34 cellular contexts compared by ENCODE assay signal in genomic region chr6:170051229-170052172, GRCh38.
A peak's percentile ranks its signal among the peaks of the same experiment; 100 is the strongest.
DNase-seq lines count a peak whose midpoint lies in the region; ATAC-seq, FAIRE-seq and TF ChIP-seq lines count a peak whose summit lies in the region.
"Had no signal": no experiment of that assay in that cellular context is flagged by ENCODE, and none has a peak within 500 bp of the region (broad histone marks: within the 10 kb centered on the region; RNA-seq: fewer than 3 reads in every experiment).

No MANE protein-coding gene starts in this region.

- 93% methylated on average over 30 of the region's 30 CpGs; no CpG with 5 or more reads in 1 of the 2 experiments for WGBS in H1 (ENCODE audit: extremely low coverage in 1 of 2, insufficient coverage in 1 of 2, insufficient read length in 1 of 2, insufficient replicate concordance in 2 of 2, low coverage in 1 of 2, low lambda C conversion rate in 2 of 2, missing lambda C conversion rate in 1 of 2), 2 experiments

- TF ChIP-seq POLR2A in H1 (IDR thresholded peaks at IDR 0.05; ENCODE audit: control extremely low read depth in 1 of 2, low read depth in 2 of 2, low read length in 2 of 2) = no peak

- H3K27me3 ChIP-seq in H1 (replicated peaks in 1 of 4; ENCODE audit: control insufficient read depth in 3 of 4, extremely low read depth in 1 of 4, insufficient read depth in 3 of 4, low read length in 3 of 4) = no peaks in the 10 kb centered on the region
- H3K27me3 ChIP-seq: MG63, thyroid gland had no signal

- no peak overlapping the region for H2BK120ac ChIP-seq in H1 (replicated peaks; ENCODE audit: low read depth, low read length)

- no peak overlapping the region for H2BK5ac ChIP-seq in H1 (ENCODE audit: low read depth, low read length)

- H3K56ac ChIP-seq in H1 (replicated peaks; ENCODE audit: insufficient read length, low read depth, low read length) = no peak overlapping the region

- H3K27me3 Mint-ChIP-seq in activated naive CD8-positive, alpha-beta T cell treated with anti-CD3 and anti-CD28 coated beads, Interleukin-2, amount 10 ng/mL, durations not matched to agents 7 days and 5 days = peaks cover 8% of the 10 kb centered on the region
- peaks cover 4% of the 10 kb centered on the region for H3K27me3 Mint-ChIP-seq in activated naive CD8-positive, alpha-beta T cell treated with anti-CD3 and anti-CD28 coated beads for 36 hours
- H3K27me3 Mint-ChIP-seq in osteocyte (ENCODE audit: unreplicated experiment) (no peaks in the 10 kb centered on the region), type B pancreatic cell (peaks cover 7% of the 10 kb centered on the region)

- no peak overlapping the region for H3K4me2 ChIP-seq in H1 (ENCODE audit: insufficient read depth in 1 of 2, low read depth in 2 of 2, low read length in 2 of 2)

- H3K4me3 Mint-ChIP-seq in activated naive CD8-positive, alpha-beta T cell treated with anti-CD3 and anti-CD28 coated beads, Interleukin-2, amount 10 ng/mL, durations not matched to agents 7 days and 5 days = no peak overlapping the region
- H3K4me3 Mint-ChIP-seq in activated naive CD8-positive, alpha-beta T cell treated with anti-CD3 and anti-CD28 coated beads for 36 hours = no peak overlapping the region
- H3K4me3 Mint-ChIP-seq in osteocyte (ENCODE audit: unreplicated experiment) (no peak overlapping the region), type B pancreatic cell (no peak overlapping the region)
- H3K4me3 Mint-ChIP-seq: B cell; immature natural killer cell; neural crest cell; stimulated activated effector memory CD8-positive, alpha-beta T cell treated with anti-CD3 and anti-CD28 coated beads, Interleukin-12 subunit alpha, Interleukin-12 subunit beta, amount 100 ng/mL, for 72 hours had no signal

- H3K4me1 Mint-ChIP-seq in activated naive CD8-positive, alpha-beta T cell treated with anti-CD3 and anti-CD28 coated beads, Interleukin-2, amount 10 ng/mL, durations not matched to agents 7 days and 5 days = no peaks in the 10 kb centered on the region
- H3K4me1 Mint-ChIP-seq in activated naive CD8-positive, alpha-beta T cell treated with anti-CD3 and anti-CD28 coated beads for 36 hours = no peaks in the 10 kb centered on the region
- H3K4me1 Mint-ChIP-seq in osteocyte (ENCODE audit: unreplicated experiment) (no peaks in the 10 kb centered on the region), type B pancreatic cell (ENCODE audit: unreplicated experiment) (no peaks in the 10 kb centered on the region)
- H3K4me1 Mint-ChIP-seq: B cell, neural crest cell had no signal

- DNase-seq in activated naive CD8-positive, alpha-beta T cell treated with anti-CD3 and anti-CD28 coated beads, Interleukin-2, amount 10 ng/mL, durations not matched to agents 7 days and 5 days = peak; percentile 20
- DNase-seq in activated naive CD8-positive, alpha-beta T cell treated with anti-CD3 and anti-CD28 coated beads for 36 hours = no peak
- DNase-seq in H1 (ENCODE audit: low read depth in 1 of 2, low spot score in 2 of 2) = no peak
- DNase-seq in osteocyte (ENCODE audit: extremely low spot score, unreplicated experiment) = peak; percentile 82
- peak; percentile 60 for DNase-seq in type B pancreatic cell (ENCODE audit: extremely low spot score, unreplicated experiment)
- DNase-seq in KG1 (lab: John Stamatoyannopoulos, UW) = no peak
- no peak for DNase-seq in activated CD4-positive, alpha-beta T cell treated with anti-CD3 and anti-CD28 coated beads, Interleukin-2, amount 50 U/mL, for 4 hours
- DNase-seq: activated CD8-positive, alpha-beta memory T cell treated with anti-CD3 and anti-CD28 coated beads, Interleukin-2, amount 50 U/mL, for 4 hours; amniotic stem cell; cortex of kidney; DMS53; esophagus squamous epithelium; GDM1; GM23248; hippocampal formation; immature natural killer cell; MG63; NCI-H1417; NCI-H2081; NCI-H774; OCI-M1; SHP77; small intestine; stimulated activated CD4-positive, alpha-beta T cell treated with anti-CD3 and anti-CD28 coated beads, Interleukin-2, amount 100 ng/mL, for 24 hours; thyroid gland had no signal

- no peaks in the 10 kb centered on the region; a peak in 1 of 7 replicates for H3K4me1 ChIP-seq in H1 (replicated peaks in 1 of 4; ENCODE audit: control insufficient read depth in 3 of 4, insufficient read depth in 4 of 4, low read length in 3 of 4)
- H3K4me1 ChIP-seq: prostate gland had no signal

- no peak overlapping the region for H2AK5ac ChIP-seq in H1 (ENCODE audit: low read depth, low read length)

- no peaks in the 10 kb centered on the region for H3K79me2 ChIP-seq in H1 (ENCODE audit: control insufficient read depth in 1 of 2, insufficient read depth in 2 of 2, low read length in 2 of 2)

- no peak overlapping the region for H2BK15ac ChIP-seq in H1 (ENCODE audit: low read length)

- H4K5ac ChIP-seq in H1 (ENCODE audit: insufficient read length, low read depth, low read length) = no peak overlapping the region

- no peak overlapping the region for H2BK20ac ChIP-seq in H1 (ENCODE audit: low read length)

- no peaks in the 10 kb centered on the region for H4K20me1 ChIP-seq in H1 (replicated peaks in 1 of 2; ENCODE audit: control insufficient read depth in 1 of 2, insufficient read depth in 2 of 2, low read length in 2 of 2)

- POLR2A ChIA-PET in activated naive CD8-positive, alpha-beta T cell treated with anti-CD3 and anti-CD28 coated beads, Interleukin-2, amount 10 ng/mL, durations not matched to agents 7 days and 5 days (lab: Charles Lee) = no interaction called here
- POLR2A ChIA-PET in H1 (lab: Charles Lee; ENCODE audit: partially characterized antibody) = no interaction called here

- peak overlapping the region; percentile 39; the same call in 1 of the 2 replicates for H2BK12ac ChIP-seq in H1 (ENCODE audit: low read depth, low read length)

- H2AFZ ChIP-seq in H1 (ENCODE audit: low read length) = no peak overlapping the region
- H2AFZ ChIP-seq: GM23248 had no signal

- no peak overlapping the region for H3K23ac ChIP-seq in H1 (ENCODE audit: insufficient read length)

- H3K36me3 Mint-ChIP-seq in activated naive CD8-positive, alpha-beta T cell treated with anti-CD3 and anti-CD28 coated beads, Interleukin-2, amount 10 ng/mL, durations not matched to agents 7 days and 5 days = no peaks in the 10 kb centered on the region
- no peaks in the 10 kb centered on the region for H3K36me3 Mint-ChIP-seq in activated naive CD8-positive, alpha-beta T cell treated with anti-CD3 and anti-CD28 coated beads for 36 hours
- H3K36me3 Mint-ChIP-seq in osteocyte (ENCODE audit: unreplicated experiment) (no peaks in the 10 kb centered on the region), type B pancreatic cell (no peaks in the 10 kb centered on the region)
- H3K36me3 Mint-ChIP-seq: immature natural killer cell; stimulated activated effector memory CD8-positive, alpha-beta T cell treated with anti-CD3 and anti-CD28 coated beads, Interleukin-12 subunit alpha, Interleukin-12 subunit beta, amount 100 ng/mL, for 72 hours had no signal

- H3K4me3 ChIP-seq in H1 (ENCODE audit: extremely low read depth in 1 of 4, insufficient read depth in 2 of 4, low read depth in 3 of 4, low read length in 4 of 4) = no peak overlapping the region
- H3K4me3 ChIP-seq: esophagus squamous epithelium, GM23248, K562, MG63, prostate gland, thyroid gland had no signal

- H4K8ac ChIP-seq in H1 (ENCODE audit: extremely low read depth, insufficient read depth, low read length) = no peak overlapping the region

- ATAC-seq in activated naive CD8-positive, alpha-beta T cell treated with anti-CD3 and anti-CD28 coated beads, Interleukin-2, amount 10 ng/mL, durations not matched to agents 7 days and 5 days (ENCODE audit: low read depth) = no peak
- no peak for ATAC-seq in HG03520 (IDR thresholded peaks at IDR 0.05; ENCODE audit: unreplicated experiment)
- ATAC-seq: K562; stimulated activated effector memory CD8-positive, alpha-beta T cell treated with anti-CD3 and anti-CD28 coated beads, Interleukin-12 subunit alpha, Interleukin-12 subunit beta, amount 100 ng/mL, for 72 hours had no signal

- H3K36me3 ChIP-seq in H1 (ENCODE audit: control insufficient read depth in 2 of 4, insufficient read depth in 4 of 4, low read length in 3 of 4) = no peaks in the 10 kb centered on the region
- H3K36me3 ChIP-seq: esophagus squamous epithelium, MG63, prostate gland, thyroid gland had no signal

- H3K9me3 Mint-ChIP-seq in activated naive CD8-positive, alpha-beta T cell treated with anti-CD3 and anti-CD28 coated beads, Interleukin-2, amount 10 ng/mL, durations not matched to agents 7 days and 5 days = no peaks in the 10 kb centered on the region
- no peaks in the 10 kb centered on the region for H3K9me3 Mint-ChIP-seq in activated naive CD8-positive, alpha-beta T cell treated with anti-CD3 and anti-CD28 coated beads for 36 hours
- H3K9me3 Mint-ChIP-seq in osteocyte (ENCODE audit: unreplicated experiment) (peaks cover 21% of the 10 kb centered on the region), type B pancreatic cell (no peaks in the 10 kb centered on the region)
- H3K9me3 Mint-ChIP-seq: immature natural killer cell; neural crest cell; stimulated activated effector memory CD8-positive, alpha-beta T cell treated with anti-CD3 and anti-CD28 coated beads, Interleukin-12 subunit alpha, Interleukin-12 subunit beta, amount 100 ng/mL, for 72 hours had no signal

- no peak for TF ChIP-seq RAD21 in H1 (IDR thresholded peaks at IDR 0.05 in 1 of 2, conservative IDR thresholded peaks at IDR 0.05 in 1 of 2; ENCODE audit: low read depth in 2 of 2, low read length in 2 of 2)

- H3K9ac ChIP-seq in H1 (replicated peaks in 1 of 4; ENCODE audit: extremely low read depth in 1 of 4, low read depth in 3 of 4, low read length in 3 of 4) = no peak overlapping the region
- H3K9ac ChIP-seq: GM23248 had no signal

- H3K23me2 ChIP-seq in H1 (ENCODE audit: low read depth, low read length) = no peaks in the 10 kb centered on the region

- peak overlapping the region; percentile 55 for H4K91ac ChIP-seq in H1 (replicated peaks; ENCODE audit: insufficient read length, low read length)

- CTCF ChIA-PET in H1 (lab: Charles Lee; ENCODE audit: partially characterized antibody) = no interaction called here

- no peak overlapping the region for H3K27ac Mint-ChIP-seq in activated naive CD8-positive, alpha-beta T cell treated with anti-CD3 and anti-CD28 coated beads, Interleukin-2, amount 10 ng/mL, durations not matched to agents 7 days and 5 days
- no peak overlapping the region for H3K27ac Mint-ChIP-seq in activated naive CD8-positive, alpha-beta T cell treated with anti-CD3 and anti-CD28 coated beads for 36 hours
- H3K27ac Mint-ChIP-seq in osteocyte (ENCODE audit: unreplicated experiment) = no peak overlapping the region
- H3K27ac Mint-ChIP-seq in type B pancreatic cell = no peak overlapping the region
- H3K27ac Mint-ChIP-seq: B cell; stimulated activated effector memory CD8-positive, alpha-beta T cell treated with anti-CD3 and anti-CD28 coated beads, Interleukin-12 subunit alpha, Interleukin-12 subunit beta, amount 100 ng/mL, for 72 hours had no signal

- H3K18ac ChIP-seq in H1 (ENCODE audit: extremely low read depth, low read length) = no peak overlapping the region; the same call in 1 of the 2 replicates

- no peak for FAIRE-seq in H1 (lab: Jason Lieb, UNC)
- FAIRE-seq: frontal cortex, GM18507, K562, small intestine had no signal

- no peak for TF ChIP-seq EP300 in H1 (IDR thresholded peaks at IDR 0.05; ENCODE audit: borderline replicate concordance in 1 of 2, low read depth in 2 of 2, low read length in 2 of 2)

- H3K9me3 ChIP-seq in H1 (ENCODE audit: insufficient read depth in 2 of 2, low read depth in 1 of 2, low read length in 1 of 2) = peaks cover 0 to 3% of the 10 kb centered on the region in 2 experiments; a peak in 1 of 4 replicates
- H3K9me3 ChIP-seq: esophagus squamous epithelium, MG63, prostate gland, thyroid gland had no signal

- no peak for TF ChIP-seq CTCF in H1 (IDR thresholded peaks at IDR 0.05; ENCODE audit: control extremely low read depth in 1 of 3, insufficient read depth in 1 of 3, low read depth in 1 of 3, low read length in 3 of 3)
- TF ChIP-seq CTCF in osteocyte (IDR thresholded peaks at IDR 0.05) = no peak
- no peak for TF ChIP-seq CTCF in type B pancreatic cell (conservative IDR thresholded peaks at IDR 0.05)

- no peak overlapping the region for H3K14ac ChIP-seq in H1 (ENCODE audit: insufficient read length)

- H3K27ac ChIP-seq in H1 (ENCODE audit: low read depth, low read length) = no peak overlapping the region
- H3K27ac ChIP-seq: GM23248, thyroid gland, VCaP had no signal

- no peaks in the 10 kb centered on the region for H3K79me1 ChIP-seq in H1 (ENCODE audit: low read depth, low read length)

- H3K4ac ChIP-seq in H1 (replicated peaks; ENCODE audit: insufficient read length, low read depth, low read length) = no peak overlapping the region

Comparison
In these comparisons a context has a peak if more than half of its experiments do, and no peak if none do; other contexts are left out.
1. DNase-seq: peak in activated naive CD8-positive, alpha-beta T cell treated with anti-CD3 and anti-CD28 coated beads, Interleukin-2, amount 10 ng/mL, durations not matched to agents 7 days and 5 days (single experiment), osteocyte (single experiment) and type B pancreatic cell (single experiment); none in activated naive CD8-positive, alpha-beta T cell treated with anti-CD3 and anti-CD28 coated beads for 36 hours (single experiment), H1 (0 of 2), KG1 (single experiment) and activated CD4-positive, alpha-beta T cell treated with anti-CD3 and anti-CD28 coated beads, Interleukin-2, amount 50 U/mL, for 4 hours (0 of 2).